Comparison of ENCODE assay signal across 22 cellular contexts in the genomic region with DNA sequence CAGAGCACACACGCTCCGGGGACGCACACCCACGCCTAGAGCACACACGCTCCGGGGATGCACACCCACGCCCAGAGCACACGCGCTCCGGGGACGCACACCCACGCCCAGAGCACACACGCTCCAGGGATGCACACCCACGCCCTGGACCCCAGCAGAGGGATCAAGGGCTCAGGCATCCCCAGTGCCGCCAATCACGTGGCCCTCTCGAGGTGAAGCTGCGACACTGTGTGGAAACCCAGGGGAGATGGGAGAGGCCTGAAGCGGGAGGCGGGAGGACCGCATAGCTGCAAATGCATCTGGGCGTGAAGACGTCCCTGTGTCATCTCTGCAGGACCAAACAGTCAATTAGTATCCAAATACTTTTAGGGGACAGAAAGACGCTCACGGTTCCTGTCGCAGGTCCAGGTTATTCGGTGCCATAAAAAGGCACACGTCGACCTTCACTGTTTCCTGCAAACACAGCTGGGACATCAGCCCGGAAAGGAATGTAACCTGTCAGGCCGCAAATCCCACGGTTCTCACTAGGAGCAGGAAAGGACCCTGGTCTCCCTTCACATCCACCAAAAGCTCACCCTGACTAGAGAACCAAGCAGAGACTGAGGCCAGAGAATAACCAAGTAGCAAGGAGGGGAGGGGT. TPM values are rescaled to one million over a fixed set of nuclear protein-coding genes. Genes with fewer than 3 reads are reported as not detected.
DNase-seq lines count a peak whose midpoint lies in the region; ATAC-seq, FAIRE-seq and TF ChIP-seq lines count a peak whose summit lies in the region.
"Had no signal": no experiment of that assay in that cellular context is flagged by ENCODE, and none has a peak within 500 bp of the region (broad histone marks: within the 10 kb centered on the region; RNA-seq: fewer than 3 reads in every experiment).

No MANE protein-coding gene starts in this region.

- H3K4me2 ChIP-seq in K562 (ENCODE audit: insufficient read depth, low read length) = no peak overlapping the region

- WGBS in K562 (ENCODE audit: insufficient coverage, low coverage, missing lambda C conversion rate) = under 1% methylated on average over 22 of the region's 32 CpGs

- H3K27me3 ChIP-seq in left ventricle myocardium inferior (ENCODE audit: low read depth) = no peaks in the 10 kb centered on the region
- H3K27me3 ChIP-seq in K562 (ENCODE audit: control insufficient read depth in 2 of 2, insufficient read depth in 2 of 2, low read length in 2 of 2) = peaks cover 76 to 91% of the 10 kb centered on the region in 2 experiments
- no peaks in the 10 kb centered on the region for H3K27me3 ChIP-seq in uterus
- H3K27me3 ChIP-seq: ascending aorta had no signal

- ATAC-seq in Right ventricle myocardium inferior = no peak
- no peak for ATAC-seq in K562
- no peak for ATAC-seq in HG02870 (IDR thresholded peaks at IDR 0.05; ENCODE audit: unreplicated experiment)
- ATAC-seq: activated CD8-positive, alpha-beta T cell treated with anti-CD3 and anti-CD28 coated beads for 36 hours; Panc1 had no signal

- intact Hi-C loops in Right ventricle myocardium inferior (cut with DNase I) (no loop called here), left ventricle myocardium inferior (cut with micrococcal nuclease) (no loop called here), K562 (cut with micrococcal nuclease) (loop anchor here (10.0 kb wide), 2 partner anchors 125 to 175 kb away; no protein-coding TSS in a partner anchor), uterus (cut with DNase I; ENCODE audit: low total_unique reads) (loop anchor here (10.0 kb wide), 1 partner anchor 135 kb away; no protein-coding TSS in a partner anchor)

- POLR2A ChIA-PET in K562 (lab: Yijun Ruan, JAX) = interaction anchor here (1.2 kb wide), 1 partner anchor 78 kb away, joined by 4 read pairs; no protein-coding TSS in a partner anchor

- H3K9me3 ChIP-seq in left ventricle myocardium inferior (replicated peaks) (no peaks in the 10 kb centered on the region), K562 (replicated peaks; ENCODE audit: control insufficient read depth, insufficient read depth, low read depth, low read length) (no peaks in the 10 kb centered on the region), uterus (no peaks in the 10 kb centered on the region)
- H3K9me3 ChIP-seq: ascending aorta had no signal

- no peak overlapping the region for H2AFZ ChIP-seq in K562 (ENCODE audit: low read depth, low read length)

- H3K4me3 ChIP-seq in left ventricle myocardium inferior (no peak overlapping the region), K562 (no peak overlapping the region), uterus (no peak overlapping the region)
- H3K4me3 ChIP-seq: ascending aorta had no signal

- H3K27ac ChIP-seq in left ventricle myocardium inferior (replicated peaks) (no peak overlapping the region), K562 (ENCODE audit: extremely low read depth, low read depth, low read length) (no peak overlapping the region), uterus (peak overlapping the region; percentile 66 to 87)
- H3K27ac ChIP-seq: ascending aorta, HL-60 had no signal

- TF ChIP-seq RAD21 in K562 (CRISPR knock-in tag; conservative IDR thresholded peaks at IDR 0.05 in 1 of 2, IDR thresholded peaks at IDR 0.05 in 1 of 2) = no peak

- H3K9ac ChIP-seq in K562 (ENCODE audit: insufficient read depth in 1 of 2, low read depth in 2 of 2, low read length in 2 of 2) = no peak overlapping the region

- H4K20me1 ChIP-seq in K562 (replicated peaks; ENCODE audit: control insufficient read depth, insufficient read depth, low read length) = peaks cover 13% of the 10 kb centered on the region; the same call in 1 of the 2 replicates

- CTCF ChIA-PET in K562 (lab: Yijun Ruan, JAX; ENCODE audit: low intra/inter-chr PET ratio) = interaction anchor here (0.6 kb wide), 1 partner anchor 711 kb away, joined by 3 read pairs; no protein-coding TSS in a partner anchor

- no peaks in the 10 kb centered on the region for H3K36me3 ChIP-seq in left ventricle myocardium inferior
- no peaks in the 10 kb centered on the region for H3K36me3 ChIP-seq in K562 (ENCODE audit: control insufficient read depth, insufficient read depth, low read length)
- H3K36me3 ChIP-seq in uterus = no peaks in the 10 kb centered on the region

- DNase-seq in Right ventricle myocardium inferior (ENCODE audit: missing footprints) (peak; percentile 59), left ventricle myocardium inferior (no peak), K562 (ENCODE audit: extremely low read depth in 1 of 4, low spot score in 3 of 4) (no peak), mesenteric fat pad (ENCODE audit: low spot score) (peak; percentile 76), uterus (peak in 1 of 2 donors; percentile 13), frontal cortex (ENCODE audit: low spot score in 2 of 2) (no peak), HuH-7 (ENCODE audit: low spot score) (no peak)
- DNase-seq: ACHN; activated B cell treated with CpG ODN at 0.5 μM for 24 hours; activated CD8-positive, alpha-beta T cell treated with anti-CD3 and anti-CD28 coated beads for 36 hours; activated naive CD4-positive, alpha-beta T cell treated with Interleukin-2 at 50 U/mL for 16 hours; activated T-cell treated with anti-CD3 and anti-CD28 coated beads for 4 hours; cerebellar nuclear complex; effector CD4-positive, alpha-beta T cell; hypothalamus; mammary epithelial cell; nucleus accumbens; retina had no signal

- no TSS peak for BruUV-seq in K562 (replicated peaks; lab: Mats Ljungman, UMichigan)

- TF ChIP-seq POLR2A in K562 (conservative IDR thresholded peaks at IDR 0.05) (no peak), uterus (IDR thresholded peaks at IDR 0.05) (no peak)

- no peak for TF ChIP-seq EP300 in K562 (IDR thresholded peaks at IDR 0.05; ENCODE audit: low read length)

- no peaks in the 10 kb centered on the region for H3K79me2 ChIP-seq in K562 (ENCODE audit: control insufficient read depth, insufficient read depth, low read length)

- FAIRE-seq in K562 (lab: Jason Lieb, UNC) (no peak), frontal cortex (lab: Jason Lieb, UNC) (no peak)

- H3K4me1 ChIP-seq in left ventricle myocardium inferior = no peaks in the 10 kb centered on the region
- peaks cover 2 to 18% of the 10 kb centered on the region in 2 experiments; a peak in 2 of 5 replicates for H3K4me1 ChIP-seq in K562 (replicated peaks in 1 of 2; ENCODE audit: control insufficient read depth in 2 of 2, insufficient read depth in 2 of 2, low read length in 2 of 2)
- no peaks in the 10 kb centered on the region for H3K4me1 ChIP-seq in uterus
- H3K4me1 ChIP-seq: ascending aorta had no signal

- TF ChIP-seq CTCF in left ventricle myocardium inferior (IDR thresholded peaks at IDR 0.05; ENCODE audit: borderline replicate concordance) (no peak), K562 (IDR thresholded peaks at IDR 0.05 in 2 of 3, conservative IDR thresholded peaks at IDR 0.05 in 1 of 3; ENCODE audit: insufficient read depth in 2 of 3, low read depth in 1 of 3, low read length in 3 of 3) (no peak), uterus (IDR thresholded peaks at IDR 0.05) (no peak)

- in situ Hi-C loops in K562 (cut with MboI) = no loop called here

- H3K9me1 ChIP-seq in K562 (ENCODE audit: control insufficient read depth, insufficient read depth, low read length) = no peaks in the 10 kb centered on the region

RNA-seq across cellular contexts. Expression of a gene that starts 56.4 kb away (rescaled TPM):
- 16.3 TPM for total RNA-seq in Right ventricle myocardium inferior
- total RNA-seq in left ventricle myocardium inferior = 15.9 TPM
- 0.05 and 0.69 TPM in 2 replicates for total RNA-seq in K562 (2011; cell fraction: chromatin; rRNA removed; ENCODE audit: low replicate concordance)
- 0.13 and 0.33 TPM in 2 replicates for total RNA-seq in K562 (2011; cell fraction: nucleolus; rRNA removed)
- total RNA-seq in K562 (2011; cell fraction: nucleoplasm; rRNA removed) = 0.07 and 0.69 TPM in 2 replicates
- 0.45 TPM in 1 of 2 replicates, not detected in the other for total RNA-seq in K562 (2014; rRNA removed)
- 0.04 TPM in 1 of 2 replicates, not detected in the other for total RNA-seq in K562 (2014; rRNA removed; fragmentation: Illumina TruSeq; extraction: Trizol)
- 0.04 TPM in 2 replicates for total RNA-seq in K562 (2015; rRNA removed; fragmentation: Illumina TruSeq; extraction: Trizol)
- total RNA-seq in K562 (2021) = 0.20 TPM in 2 replicates
- 0.08 and 0.10 TPM in 2 replicates for polyA plus RNA-seq in K562 (2011; rRNA removed)
- 0.01 and 0.07 TPM in 2 replicates for polyA plus RNA-seq in K562 (2011; cell fraction: cytosol; rRNA removed)
- polyA plus RNA-seq in K562 (2011; cell fraction: nucleus; rRNA removed) = 0.03 and 0.06 TPM in 2 replicates
- polyA plus RNA-seq in K562 (2012) = 0.10 and 0.24 TPM in 2 replicates
- 0.01 and 0.11 TPM in 2 replicates for polyA plus RNA-seq in K562 (2014; fragmentation: Illumina TruSeq; extraction: Trizol)
- polyA plus RNA-seq in K562 (2014; fragmentation: Nextera tagmentation; extraction: Ambion mirVana) = under 1 TPM; 0.01 TPM
- 0.01 and 0.03 TPM in 2 replicates for polyA plus RNA-seq in K562 (2014; rRNA removed)
- polyA minus RNA-seq in K562 (2011; rRNA and poly(A)+ RNA removed) = 0.07 and 0.12 TPM in 2 replicates
- polyA minus RNA-seq in K562 (2011; cell fraction: cytosol; rRNA and poly(A)+ RNA removed) = not detected in 2 replicates
- 0.11 and 0.13 TPM in 2 replicates for polyA minus RNA-seq in K562 (2011; cell fraction: nucleus; rRNA and poly(A)+ RNA removed)
- total RNA-seq in mesenteric fat pad = 111 TPM
- total RNA-seq in uterus = 10 to 100 TPM in 2 of 4 donors, 1 to 10 TPM in 2; 3.8 to 58.2 (median 18.3) TPM
- total RNA-seq in frontal cortex = 16.3 TPM

RNA-seq across cellular contexts. Expression of a gene that starts 57.1 kb away (rescaled TPM):
- total RNA-seq in Right ventricle myocardium inferior = 5.4 TPM
- total RNA-seq in left ventricle myocardium inferior = 7.7 TPM
- total RNA-seq in K562 (2011; cell fraction: chromatin; rRNA removed; ENCODE audit: low replicate concordance) = 0.30 TPM in 1 of 2 replicates, not detected in the other
- total RNA-seq in K562 (2011; cell fraction: nucleolus; rRNA removed) = not detected in 2 replicates
- not detected in 2 replicates for total RNA-seq in K562 (2011; cell fraction: nucleoplasm; rRNA removed)
- total RNA-seq in K562 (2014; rRNA removed) = not detected in 2 replicates
- total RNA-seq in K562 (2014; rRNA removed; fragmentation: Illumina TruSeq; extraction: Trizol) = not detected in 2 replicates
- total RNA-seq in K562 (2015; rRNA removed; fragmentation: Illumina TruSeq; extraction: Trizol) = not detected in 2 replicates
- total RNA-seq in K562 (2021) = 0.33 TPM in 1 of 2 replicates, not detected in the other
- polyA plus RNA-seq in K562 (2011; rRNA removed) = 0.07 TPM in 1 of 2 replicates, not detected in the other
- not detected in 2 replicates for polyA plus RNA-seq in K562 (2011; cell fraction: cytosol; rRNA removed)
- polyA plus RNA-seq in K562 (2011; cell fraction: nucleus; rRNA removed) = not detected in 2 replicates
- 0.05 TPM in 1 of 2 replicates, not detected in the other for polyA plus RNA-seq in K562 (2012)
- polyA plus RNA-seq in K562 (2014; fragmentation: Illumina TruSeq; extraction: Trizol) = not detected in 2 replicates
- not detected for polyA plus RNA-seq in K562 (2014; fragmentation: Nextera tagmentation; extraction: Ambion mirVana)
- not detected in 2 replicates for polyA plus RNA-seq in K562 (2014; rRNA removed)
- polyA minus RNA-seq in K562 (2011; rRNA and poly(A)+ RNA removed) = not detected in 2 replicates
- polyA minus RNA-seq in K562 (2011; cell fraction: cytosol; rRNA and poly(A)+ RNA removed) = not detected in 2 replicates
- polyA minus RNA-seq in K562 (2011; cell fraction: nucleus; rRNA and poly(A)+ RNA removed) = not detected in 2 replicates
- total RNA-seq in mesenteric fat pad = 7.9 TPM
- 10 to 100 TPM in 1 of 4 donors, 1 to 10 TPM in 2, under 1 TPM in 1; 0.88 to 16.6 (median 4.8) TPM for total RNA-seq in uterus
- 6.5 TPM for total RNA-seq in frontal cortex

Comparison
In these comparisons a context has a peak if more than half of its experiments do, and no peak if none do; other contexts are left out.
1. DNase-seq: peak in Right ventricle myocardium inferior (single experiment) and mesenteric fat pad (single experiment); none in left ventricle myocardium inferior (single experiment), K562 (0 of 4), frontal cortex (0 of 2) and HuH-7 (single experiment).
2. H3K27ac ChIP-seq: peak in uterus (2 of 2); none in left ventricle myocardium inferior (single experiment) and K562 (single experiment).
3. intact Hi-C loops: an anchor here in K562 (10.0 kb wide) and uterus (10.0 kb wide); none called in Right ventricle myocardium inferior and left ventricle myocardium inferior.